In genomic region chr13:42219870-42220269, GRCh38 we compare ENCODE assay signal across 9 cellular contexts.
"Had no signal": no experiment of that assay in that cellular context is flagged by ENCODE, and none has a peak within 500 bp of the region (broad histone marks: within the 10 kb centered on the region; RNA-seq: fewer than 3 reads in every experiment).

No MANE protein-coding gene starts in this region.

- ATAC-seq: GM23338 had no signal

- H3K27ac ChIP-seq: KMS-11 had no signal

- H3K4me3 ChIP-seq: GM23338 had no signal

- FAIRE-seq: H1, H54, HTR-8/SVneo had no signal

- H3K4me3 Mint-ChIP-seq: GM23338, H9 had no signal

- H3K4me2 ChIP-seq: KMS-11 had no signal

- DNase-seq: H9, HCEC 1CT, Karpas-422, KBM-7 had no signal

- H3K27ac Mint-ChIP-seq: GM23338, H9 had no signal

- H3K9me3 Mint-ChIP-seq: GM23338, H9 had no signal
